8 cellular contexts compared by ENCODE assay signal in genomic region chr4:10116625-10117423, GRCh38. TPM values are rescaled to one million over a fixed set of nuclear protein-coding genes. Genes with fewer than 3 reads are reported as not detected.
A peak's percentile ranks its signal among the peaks of the same experiment; 100 is the strongest.
DNase-seq lines count a peak whose midpoint lies in the region; ATAC-seq and TF ChIP-seq lines count a peak whose summit lies in the region.

WDR1 (minus strand) TSS chr4:10116799; CDS start chr4:10116666, 133 bp downstream.

- no peaks in the 10 kb centered on the region for H3K27me3 ChIP-seq in spleen (replicated peaks in 1 of 7)

- H3K4me3 ChIP-seq in spleen, result peak within 1 kb of the TSS; percentile 61 to 98 (median 86)

- DNase-seq in AG08396 (ENCODE audit: low spot score) (peak; percentile 98), NCI-H226 (peak; percentile 90), caudate nucleus (lab: John Stamatoyannopoulos, UW) (peak in 60 of 61 donors; percentile 65 to 96 (median 89)), inferior parietal cortex (ENCODE audit: extremely low spot score) (peak; percentile 87), spleen (peak; percentile 99)
- DNase-seq in activated CD4-positive, CD25-positive, alpha-beta regulatory T cell (lab: John Stamatoyannopoulos, UW), result peak; percentile 82 to 93 (median 86)

- peak in 2 of 11 experiments; percentile 18 to 33 for TF ChIP-seq CTCF in spleen (IDR thresholded peaks at IDR 0.05 in 8 of 11, conservative IDR thresholded peaks at IDR 0.05 in 3 of 11)

- H3K9me3 ChIP-seq in spleen, result no peaks in the 10 kb centered on the region

- H3K4me1 ChIP-seq in spleen, result peaks cover 14 to 64% (median 58%) of the 10 kb centered on the region in 6 donors

- TF ChIP-seq POLR2A in GM18951 (IDR thresholded peaks at IDR 0.05; ENCODE audit: extremely low read depth, insufficient read depth, insufficient read length) (peak; percentile 98), spleen (IDR thresholded peaks at IDR 0.05) (peak; percentile 58 to 95 (median 89))

- H3K36me3 ChIP-seq in spleen, result peaks cover 0 to 39% (median 33%) of the 10 kb centered on the region in 6 donors

- H3K27ac ChIP-seq in caudate nucleus (ENCODE audit: low read depth, low read length), result peak within 1 kb of the TSS; percentile 97
- peak within 1 kb of the TSS; percentile 55 to 97 (median 96) for H3K27ac ChIP-seq in spleen

- 1% methylated on average over 29 to 90 of the region's 90 CpGs for WGBS in spleen, 5 donors

- intact Hi-C loops in spleen (cut with DNase I; ENCODE audit: low total_unique reads), result no loop called here

- ATAC-seq in HG03175 (IDR thresholded peaks at IDR 0.05; ENCODE audit: unreplicated experiment), result peak; percentile 94

- in situ Hi-C loops in GM18951 (cut with MboI; ENCODE audit: low sequenced_read_pairs, unreplicated experiment), result no loop called here

RNA-seq across cellular contexts. Expression of gene WDR1, which starts in this region (rescaled TPM):
- 100 to 1,000 TPM; 124 to 377 (median 192) TPM for total RNA-seq in spleen
- 100 to 1,000 TPM in 1 of 3 donors, 10 to 100 TPM in 2; 56.6 to 105 (median 84.0) TPM for polyA plus RNA-seq in spleen

Comparison
In these comparisons a context has a peak if more than half of its experiments do, and no peak if none do; other contexts are left out.
1. Peak in every context shown above with its lines: DNase-seq, ATAC-seq, H3K4me3 ChIP-seq and H3K27ac ChIP-seq.